8 cellular contexts compared by ENCODE assay signal in the genomic region with DNA sequence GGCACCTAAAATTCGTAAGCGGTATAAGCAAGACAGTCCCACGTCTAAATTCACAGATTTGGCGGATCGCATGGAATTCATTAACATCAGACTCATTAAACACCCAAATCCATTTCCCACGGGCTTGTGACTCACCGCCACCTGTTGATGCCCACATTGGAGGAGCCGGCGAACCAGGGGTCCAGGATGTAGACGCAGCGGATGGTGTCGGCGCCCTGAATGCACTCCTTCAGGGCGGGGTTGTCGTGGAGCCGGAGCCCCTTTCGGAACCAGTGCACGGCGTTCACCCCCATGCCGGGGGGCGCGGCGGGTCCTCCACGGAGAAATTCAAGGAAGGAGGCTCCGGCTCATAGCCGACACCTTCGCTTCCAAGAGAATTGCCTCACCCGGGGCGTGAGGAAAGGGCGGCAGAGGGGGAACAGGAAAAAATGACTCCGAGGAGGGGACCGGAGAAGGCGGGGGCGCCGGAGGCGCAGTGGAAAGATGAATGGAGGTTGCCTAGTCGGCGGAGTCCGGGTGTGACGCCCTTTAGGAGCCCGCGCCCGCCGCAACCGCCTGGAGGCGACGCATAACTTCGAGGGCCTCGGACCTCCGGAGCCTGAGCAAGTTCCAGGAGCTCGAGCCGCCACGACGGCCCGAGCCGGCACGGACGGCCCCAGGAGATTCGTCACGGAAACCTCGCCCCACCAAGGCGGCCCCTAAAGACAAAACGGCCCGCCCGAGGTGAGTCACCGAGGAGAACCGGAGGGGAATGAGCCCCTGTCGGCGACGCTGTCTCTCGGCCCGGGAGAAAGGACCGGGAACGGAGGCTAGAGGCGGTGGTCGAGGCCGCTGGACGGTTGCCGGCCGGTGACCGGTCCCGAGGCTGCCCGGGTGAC. TPM values are rescaled to one million over a fixed set of nuclear protein-coding genes. Genes with fewer than 3 reads are reported as not detected.
DNase-seq lines count a peak whose midpoint lies in the region.

No MANE protein-coding gene starts in this region.

- peaks cover 1% of the 10 kb centered on the region for H3K36me3 Mint-ChIP-seq in activated CD4-positive, alpha-beta memory T cell treated with anti-CD3 and anti-CD28 coated beads for 36 hours

- intact Hi-C loops in activated CD4-positive, alpha-beta memory T cell treated with anti-CD3 and anti-CD28 coated beads for 36 hours (cut with micrococcal nuclease), result loop anchor here (1.0 to 10.0 kb wide), 15 partner anchors 11 to 1758 kb away; partner anchors contain the start of genes C12orf75, MTERF2, PRDM4 and PWP1

- H3K27ac Mint-ChIP-seq in activated CD4-positive, alpha-beta memory T cell treated with anti-CD3 and anti-CD28 coated beads for 36 hours, result no peak overlapping the region

- CTCF ChIA-PET in activated CD4-positive, alpha-beta memory T cell treated with anti-CD3 and anti-CD28 coated beads for 36 hours (lab: Charles Lee), result interaction anchor here (0.7 to 6.3 kb wide), 10 partner anchors 12 to 518 kb away, joined by 3 to 58 read pairs (median 5); partner anchors contain the start of gene TMEM263

- H3K4me2 ChIP-seq in GM23248 (ENCODE audit: unreplicated experiment), result peak overlapping the region; percentile 85

- H3K4me1 Mint-ChIP-seq in activated CD4-positive, alpha-beta memory T cell treated with anti-CD3 and anti-CD28 coated beads for 36 hours (ENCODE audit: low read depth), result peaks cover 11% of the 10 kb centered on the region

- no peaks in the 10 kb centered on the region for H4K20me1 ChIP-seq in GM23248 (ENCODE audit: insufficient read depth)

- H3K27me3 ChIP-seq in GM23248 (replicated peaks; ENCODE audit: insufficient read depth), result no peaks in the 10 kb centered on the region
- no peaks in the 10 kb centered on the region for H3K27me3 ChIP-seq in MG63
- no peaks in the 10 kb centered on the region for H3K27me3 ChIP-seq in endocrine pancreas (ENCODE audit: control insufficient read depth, insufficient read depth, low read length)
- H3K27me3 ChIP-seq in mucosa of stomach (ENCODE audit: control insufficient read depth, insufficient read depth, low read length), result no peaks in the 10 kb centered on the region

- H3K36me3 ChIP-seq in GM23248 (ENCODE audit: low read depth), result no peaks in the 10 kb centered on the region
- H3K36me3 ChIP-seq in MG63, result no peaks in the 10 kb centered on the region
- H3K36me3 ChIP-seq in endocrine pancreas (ENCODE audit: control insufficient read depth, insufficient read depth, low read length), result no peaks in the 10 kb centered on the region
- H3K36me3 ChIP-seq in mucosa of stomach (ENCODE audit: control insufficient read depth, insufficient read depth, low read length), result no peaks in the 10 kb centered on the region

- peak overlapping the region; percentile 92 for H3K9ac ChIP-seq in GM23248
- peak overlapping the region; percentile 99 for H3K9ac ChIP-seq in endocrine pancreas (ENCODE audit: control insufficient read depth, insufficient read depth, low read length)
- H3K9ac ChIP-seq in mucosa of stomach (ENCODE audit: low read length), result peak overlapping the region; percentile 95

- peaks cover 31% of the 10 kb centered on the region for H3K79me2 ChIP-seq in GM23248 (ENCODE audit: insufficient read depth)

- POLR2A ChIA-PET in activated CD4-positive, alpha-beta memory T cell treated with anti-CD3 and anti-CD28 coated beads for 36 hours (lab: Charles Lee), result no interaction called here

- no peak overlapping the region for H3K4me3 Mint-ChIP-seq in activated CD4-positive, alpha-beta memory T cell treated with anti-CD3 and anti-CD28 coated beads for 36 hours

- peak overlapping the region; percentile 94 for H2AFZ ChIP-seq in GM23248

- H3K4me1 ChIP-seq in GM23248 (ENCODE audit: insufficient read depth) (peaks cover 19% of the 10 kb centered on the region), endocrine pancreas (ENCODE audit: control insufficient read depth, insufficient read depth, low read length) (peaks cover 12% of the 10 kb centered on the region), mucosa of stomach (ENCODE audit: control insufficient read depth, insufficient read depth, low read length) (peaks cover 16% of the 10 kb centered on the region)

- peaks cover 10% of the 10 kb centered on the region for H3K9me3 Mint-ChIP-seq in activated CD4-positive, alpha-beta memory T cell treated with anti-CD3 and anti-CD28 coated beads for 36 hours

- peak overlapping the region; percentile 85 for H3K4me3 ChIP-seq in GM23248
- H3K4me3 ChIP-seq in MG63, result peak overlapping the region; percentile 72
- H3K4me3 ChIP-seq in endocrine pancreas (ENCODE audit: control insufficient read depth, insufficient read depth, low read length), result peak overlapping the region; percentile 100
- peak overlapping the region; percentile 86 for H3K4me3 ChIP-seq in mucosa of stomach (ENCODE audit: low read length)

- DNase-seq in GM04503 (ENCODE audit: low read depth) (peak; percentile 8), GM23248 (peak; percentile 80), MG63 (peak; percentile 36), NCI-H1694 treated with DMSO at 0.1 percent for 48 hours (lab: John Stamatoyannopoulos, UW) (no peak)
- DNase-seq in activated CD4-positive, alpha-beta memory T cell treated with anti-CD3 and anti-CD28 coated beads for 36 hours, result peak; percentile 84
- peak; percentile 51 to 65 for DNase-seq in stimulated activated CD8-positive, alpha-beta memory T cell treated with anti-CD3 and anti-CD28 coated beads, Interleukin-7, amount 100 ng/mL, for 1 hour (ENCODE audit: low read depth in 2 of 2)

- H3K27me3 Mint-ChIP-seq in activated CD4-positive, alpha-beta memory T cell treated with anti-CD3 and anti-CD28 coated beads for 36 hours, result peaks cover 6% of the 10 kb centered on the region

- H3K27ac ChIP-seq in GM23248, result peak overlapping the region; percentile 91

- H3K9me3 ChIP-seq in GM23248 (ENCODE audit: low read depth) (no peaks in the 10 kb centered on the region), MG63 (no peaks in the 10 kb centered on the region), endocrine pancreas (ENCODE audit: control insufficient read depth, low read length) (no peaks in the 10 kb centered on the region), mucosa of stomach (ENCODE audit: control insufficient read depth, low read length) (no peaks in the 10 kb centered on the region)

- H3F3A ChIP-seq in GM23248 (ENCODE audit: insufficient read depth), result peaks cover 22% of the 10 kb centered on the region

- in situ Hi-C loops in GM23248 (cut with MboI), result no loop called here

- WGBS in GM23248 (ENCODE audit: low coverage in 1 of 2, low lambda C conversion rate in 2 of 2, missing lambda C conversion rate in 2 of 2), 2 experiments, result 1 to 2% methylated on average over 77 to 82 of the region's 83 CpGs

- no peaks in the 10 kb centered on the region for H3K9me2 ChIP-seq in GM23248 (ENCODE audit: insufficient read depth)

RNA-seq across cellular contexts. Expression of gene CRY1, which starts 0.4 kb away (rescaled TPM):
- total RNA-seq in GM23248 (2014; rRNA removed; shearing (Covaris generic)), result 8.1 and 14.8 TPM in 2 replicates
- polyA plus RNA-seq in GM23248 (2016; fragmentation: Nextera tagmentation; extraction: Ambion mirVana), result 13.6 and 14.3 TPM in 2 replicates
- total RNA-seq in MG63 (2014; rRNA removed; shearing (Covaris generic); ENCODE audit: low replicate concordance), result 12.9 and 15.3 TPM in 2 replicates
- 10 to 100 TPM; 23.5 to 24.1 TPM for total RNA-seq in activated CD4-positive, alpha-beta memory T cell treated with anti-CD3 and anti-CD28 coated beads for 36 hours
